In the genomic region with DNA sequence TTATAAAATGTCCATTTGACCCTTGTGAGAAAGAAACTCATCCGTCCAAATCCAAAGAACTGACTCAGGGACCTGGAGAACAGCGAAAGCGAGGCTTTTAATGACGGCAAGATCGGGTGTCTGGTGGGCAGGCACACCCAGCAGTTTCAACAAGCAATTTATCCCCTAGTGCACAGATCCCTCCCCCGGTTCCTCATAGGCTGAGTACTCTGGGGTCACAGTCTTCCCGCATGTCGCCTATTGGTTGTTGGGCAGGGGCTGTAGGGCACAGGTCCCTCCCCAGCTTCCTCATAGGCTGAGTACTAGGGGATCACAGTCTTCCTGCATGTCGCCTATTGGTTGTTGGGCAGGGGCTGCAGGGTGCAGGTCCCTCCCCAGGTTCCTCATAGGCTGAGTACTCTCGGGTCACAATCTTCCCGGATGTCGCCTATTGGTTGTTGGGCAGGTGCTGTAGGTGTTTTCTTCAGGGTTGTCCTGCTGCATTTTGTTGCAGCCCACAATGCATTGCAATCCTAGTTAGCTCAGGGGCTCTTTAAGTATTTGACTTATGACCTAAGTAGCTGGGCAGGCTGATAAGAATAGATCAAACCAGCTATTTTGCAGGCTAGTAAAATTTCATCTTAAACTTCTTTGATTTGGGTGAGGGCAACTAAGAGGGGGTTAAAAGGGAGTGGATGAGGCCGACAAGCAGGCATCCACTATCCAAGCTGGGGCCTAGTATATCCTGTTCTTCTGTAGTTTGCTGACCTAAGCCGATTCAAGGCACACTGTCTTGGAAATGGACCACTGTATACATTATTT, we compare ENCODE assay signal across 1 cellular context.
A peak's percentile ranks its signal among the peaks of the same experiment; 100 is the strongest.
TF ChIP-seq lines count a peak whose summit lies in the region.

No MANE protein-coding gene starts in this region.

TF ChIP-seq in K562, 482 proteins besides CTCF, POLR2A, EP300 and RAD21 (continues in another document):
- TF ChIP-seq RBM25 (IDR thresholded peaks at IDR 0.05; ENCODE audit: low read depth, low read length, severe bottlenecking) (peak; percentile 98), ZNF41 (CRISPR knock-in tag; conservative IDR thresholded peaks at IDR 0.05) (no peak), SOX6 (IDR thresholded peaks at IDR 0.05) (peak; percentile 11; the same call in 1 of the 2 replicates), SP2 (IDR thresholded peaks at IDR 0.05; ENCODE audit: extremely low read depth, low read depth, low read length, poor library complexity, severe bottlenecking) (peak; percentile 88), SRSF9 (IDR thresholded peaks at IDR 0.05; ENCODE audit: borderline replicate concordance, low read depth, low read length) (no peak), BRD9 (IDR thresholded peaks at IDR 0.05; ENCODE audit: low read depth, partially characterized antibody) (peak; percentile 2), ZNF316 (IDR thresholded peaks at IDR 0.05) (peak; percentile 62), EP400 (IDR thresholded peaks at IDR 0.05) (0 out of 2 replicates have a peak, but pooled peaks have one; percentile 9), HNRNPLL (IDR thresholded peaks at IDR 0.05; ENCODE audit: low read depth, low read length, poor library complexity, severe bottlenecking) (no peak), MBD2 (IDR thresholded peaks at IDR 0.05; ENCODE audit: borderline replicate concordance, low read depth) (peak; percentile 98), JUND (IDR thresholded peaks at IDR 0.05; ENCODE audit: borderline replicate concordance, low read depth, low read length) (peak; percentile 49; the same call in 1 of the 2 replicates), JUND (tag; IDR thresholded peaks at IDR 0.05; ENCODE audit: borderline replicate concordance, low read depth, low read length) (0 out of 3 replicates have a peak, but pooled peaks have one; percentile 16), NBN (IDR thresholded peaks at IDR 0.05; ENCODE audit: low read depth) (peak; percentile 34; the same call in 1 of the 2 replicates), ZNF143 (CRISPR knock-in tag; IDR thresholded peaks at IDR 0.05) (peak; percentile 73), ZNF395 (CRISPR knock-in tag; IDR thresholded peaks at IDR 0.05) (0 out of 2 replicates have a peak, but pooled peaks have one; percentile 26), ELF1 (tag; IDR thresholded peaks at IDR 0.05) (peak; percentile 64; the same call in 1 of the 2 replicates), TCF3 (CRISPR knock-in tag; IDR thresholded peaks at IDR 0.05) (0 out of 2 replicates have a peak, but pooled peaks have one; percentile 29), MAFK (IDR thresholded peaks at IDR 0.05; ENCODE audit: low read length) (peak; percentile 1; the same call in 1 of the 2 replicates), CBX1 (IDR thresholded peaks at IDR 0.05; ENCODE audit: low read depth) (peak; percentile 8; the same call in 1 of the 2 replicates), SMAD1 (IDR thresholded peaks at IDR 0.05; ENCODE audit: low read depth, low read length, partially characterized antibody) (peak; percentile 46), CEBPZ (IDR thresholded peaks at IDR 0.05; ENCODE audit: borderline replicate concordance, low read depth, low read length) (peak; percentile 91), LCOR (CRISPR knock-in tag; IDR thresholded peaks at IDR 0.05) (peak; percentile 71; the same call in 1 of the 2 replicates), CREM (IDR thresholded peaks at IDR 0.05; ENCODE audit: low read depth) (peak; percentile 82), ZBTB33 (CRISPR knock-in tag; IDR thresholded peaks at IDR 0.05) (no peak), GABPA (tag; conservative IDR thresholded peaks at IDR 0.05; ENCODE audit: low read depth) (peak; percentile 52; the same call in 1 of the 2 replicates), L3MBTL2 (IDR thresholded peaks at IDR 0.05) (peak; percentile 62; the same call in 1 of the 2 replicates), EHMT2 (IDR thresholded peaks at IDR 0.05) (peak; percentile 73; the same call in 1 of the 2 replicates), ASH1L (IDR thresholded peaks at IDR 0.05; ENCODE audit: borderline replicate concordance, low read depth, partially characterized antibody) (peak; percentile 99)
- TF ChIP-seq, protein P1, sequence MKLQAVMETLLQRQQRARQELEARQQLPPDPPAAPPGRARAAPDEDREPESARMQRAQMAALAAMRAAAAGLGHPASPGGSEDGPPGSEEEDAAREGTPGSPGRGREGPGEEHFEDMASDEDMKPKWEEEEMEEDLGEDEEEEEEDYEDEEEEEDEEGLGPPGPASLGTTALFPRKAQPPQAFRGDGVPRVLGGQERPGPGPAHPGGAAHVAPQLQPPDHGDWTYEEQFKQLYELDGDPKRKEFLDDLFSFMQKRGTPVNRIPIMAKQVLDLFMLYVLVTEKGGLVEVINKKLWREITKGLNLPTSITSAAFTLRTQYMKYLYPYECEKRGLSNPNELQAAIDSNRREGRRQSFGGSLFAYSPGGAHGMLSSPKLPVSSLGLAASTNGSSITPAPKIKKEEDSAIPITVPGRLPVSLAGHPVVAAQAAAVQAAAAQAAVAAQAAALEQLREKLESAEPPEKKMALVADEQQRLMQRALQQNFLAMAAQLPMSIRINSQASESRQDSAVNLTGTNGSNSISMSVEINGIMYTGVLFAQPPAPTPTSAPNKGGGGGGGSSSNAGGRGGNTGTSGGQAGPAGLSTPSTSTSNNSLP (IDR thresholded peaks at IDR 0.05; ENCODE audit: borderline replicate concordance, low read depth, low read length), result peak; percentile 80; the same call in 1 of the 2 replicates
- TF ChIP-seq, protein P2, sequence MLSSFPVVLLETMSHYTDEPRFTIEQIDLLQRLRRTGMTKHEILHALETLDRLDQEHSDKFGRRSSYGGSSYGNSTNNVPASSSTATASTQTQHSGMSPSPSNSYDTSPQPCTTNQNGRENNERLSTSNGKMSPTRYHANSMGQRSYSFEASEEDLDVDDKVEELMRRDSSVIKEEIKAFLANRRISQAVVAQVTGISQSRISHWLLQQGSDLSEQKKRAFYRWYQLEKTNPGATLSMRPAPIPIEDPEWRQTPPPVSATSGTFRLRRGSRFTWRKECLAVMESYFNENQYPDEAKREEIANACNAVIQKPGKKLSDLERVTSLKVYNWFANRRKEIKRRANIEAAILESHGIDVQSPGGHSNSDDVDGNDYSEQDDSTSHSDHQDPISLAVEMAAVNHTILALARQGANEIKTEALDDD (IDR thresholded peaks at IDR 0.05), result peak; percentile 67
- TF ChIP-seq, protein P3, sequence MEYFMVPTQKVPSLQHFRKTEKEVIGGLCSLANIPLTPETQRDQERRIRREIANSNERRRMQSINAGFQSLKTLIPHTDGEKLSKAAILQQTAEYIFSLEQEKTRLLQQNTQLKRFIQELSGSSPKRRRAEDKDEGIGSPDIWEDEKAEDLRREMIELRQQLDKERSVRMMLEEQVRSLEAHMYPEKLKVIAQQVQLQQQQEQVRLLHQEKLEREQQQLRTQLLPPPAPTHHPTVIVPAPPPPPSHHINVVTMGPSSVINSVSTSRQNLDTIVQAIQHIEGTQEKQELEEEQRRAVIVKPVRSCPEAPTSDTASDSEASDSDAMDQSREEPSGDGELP (CRISPR knock-in tag; IDR thresholded peaks at IDR 0.05; ENCODE audit: borderline replicate concordance), result peak; percentile 60; the same call in 1 of the 2 replicates
- TF ChIP-seq, protein P4, sequence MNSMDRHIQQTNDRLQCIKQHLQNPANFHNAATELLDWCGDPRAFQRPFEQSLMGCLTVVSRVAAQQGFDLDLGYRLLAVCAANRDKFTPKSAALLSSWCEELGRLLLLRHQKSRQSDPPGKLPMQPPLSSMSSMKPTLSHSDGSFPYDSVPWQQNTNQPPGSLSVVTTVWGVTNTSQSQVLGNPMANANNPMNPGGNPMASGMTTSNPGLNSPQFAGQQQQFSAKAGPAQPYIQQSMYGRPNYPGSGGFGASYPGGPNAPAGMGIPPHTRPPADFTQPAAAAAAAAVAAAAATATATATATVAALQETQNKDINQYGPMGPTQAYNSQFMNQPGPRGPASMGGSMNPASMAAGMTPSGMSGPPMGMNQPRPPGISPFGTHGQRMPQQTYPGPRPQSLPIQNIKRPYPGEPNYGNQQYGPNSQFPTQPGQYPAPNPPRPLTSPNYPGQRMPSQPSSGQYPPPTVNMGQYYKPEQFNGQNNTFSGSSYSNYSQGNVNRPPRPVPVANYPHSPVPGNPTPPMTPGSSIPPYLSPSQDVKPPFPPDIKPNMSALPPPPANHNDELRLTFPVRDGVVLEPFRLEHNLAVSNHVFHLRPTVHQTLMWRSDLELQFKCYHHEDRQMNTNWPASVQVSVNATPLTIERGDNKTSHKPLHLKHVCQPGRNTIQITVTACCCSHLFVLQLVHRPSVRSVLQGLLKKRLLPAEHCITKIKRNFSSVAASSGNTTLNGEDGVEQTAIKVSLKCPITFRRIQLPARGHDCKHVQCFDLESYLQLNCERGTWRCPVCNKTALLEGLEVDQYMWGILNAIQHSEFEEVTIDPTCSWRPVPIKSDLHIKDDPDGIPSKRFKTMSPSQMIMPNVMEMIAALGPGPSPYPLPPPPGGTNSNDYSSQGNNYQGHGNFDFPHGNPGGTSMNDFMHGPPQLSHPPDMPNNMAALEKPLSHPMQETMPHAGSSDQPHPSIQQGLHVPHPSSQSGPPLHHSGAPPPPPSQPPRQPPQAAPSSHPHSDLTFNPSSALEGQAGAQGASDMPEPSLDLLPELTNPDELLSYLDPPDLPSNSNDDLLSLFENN (IDR thresholded peaks at IDR 0.05; ENCODE audit: low read depth in 2 of 2, low read length in 2 of 2), result peak in 1 of 2 experiments; percentile 67; a peak in 1 of 4 replicates
- TF ChIP-seq, protein P5, sequence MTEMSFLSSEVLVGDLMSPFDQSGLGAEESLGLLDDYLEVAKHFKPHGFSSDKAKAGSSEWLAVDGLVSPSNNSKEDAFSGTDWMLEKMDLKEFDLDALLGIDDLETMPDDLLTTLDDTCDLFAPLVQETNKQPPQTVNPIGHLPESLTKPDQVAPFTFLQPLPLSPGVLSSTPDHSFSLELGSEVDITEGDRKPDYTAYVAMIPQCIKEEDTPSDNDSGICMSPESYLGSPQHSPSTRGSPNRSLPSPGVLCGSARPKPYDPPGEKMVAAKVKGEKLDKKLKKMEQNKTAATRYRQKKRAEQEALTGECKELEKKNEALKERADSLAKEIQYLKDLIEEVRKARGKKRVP (CRISPR knock-in tag; IDR thresholded peaks at IDR 0.05), result no peak
- TF ChIP-seq, protein P6, sequence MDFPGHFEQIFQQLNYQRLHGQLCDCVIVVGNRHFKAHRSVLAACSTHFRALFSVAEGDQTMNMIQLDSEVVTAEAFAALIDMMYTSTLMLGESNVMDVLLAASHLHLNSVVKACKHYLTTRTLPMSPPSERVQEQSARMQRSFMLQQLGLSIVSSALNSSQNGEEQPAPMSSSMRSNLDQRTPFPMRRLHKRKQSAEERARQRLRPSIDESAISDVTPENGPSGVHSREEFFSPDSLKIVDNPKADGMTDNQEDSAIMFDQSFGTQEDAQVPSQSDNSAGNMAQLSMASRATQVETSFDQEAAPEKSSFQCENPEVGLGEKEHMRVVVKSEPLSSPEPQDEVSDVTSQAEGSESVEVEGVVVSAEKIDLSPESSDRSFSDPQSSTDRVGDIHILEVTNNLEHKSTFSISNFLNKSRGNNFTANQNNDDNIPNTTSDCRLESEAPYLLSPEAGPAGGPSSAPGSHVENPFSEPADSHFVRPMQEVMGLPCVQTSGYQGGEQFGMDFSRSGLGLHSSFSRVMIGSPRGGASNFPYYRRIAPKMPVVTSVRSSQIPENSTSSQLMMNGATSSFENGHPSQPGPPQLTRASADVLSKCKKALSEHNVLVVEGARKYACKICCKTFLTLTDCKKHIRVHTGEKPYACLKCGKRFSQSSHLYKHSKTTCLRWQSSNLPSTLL (IDR thresholded peaks at IDR 0.05), result peak; percentile 90
